In the genomic region with DNA sequence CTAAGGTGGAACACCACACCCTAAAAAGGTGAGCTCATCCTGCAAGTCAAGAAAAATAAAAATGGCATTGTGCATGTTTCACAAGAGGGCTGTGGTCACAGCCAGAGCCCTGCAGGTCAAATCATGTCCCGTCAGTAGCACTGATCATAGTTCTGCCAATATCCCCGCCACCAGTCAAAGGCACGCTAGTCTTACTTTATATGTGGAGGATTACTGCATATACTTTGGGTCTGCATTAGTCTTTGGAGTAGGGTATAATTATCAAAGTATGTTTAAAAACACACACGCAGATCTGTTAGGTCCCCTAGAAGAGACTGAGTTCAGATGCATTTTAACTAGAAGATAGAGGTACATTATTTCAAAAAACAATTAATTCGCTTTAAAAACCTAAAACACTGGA, we compare ENCODE assay signal across 8 cellular contexts. TPM values are rescaled to one million over a fixed set of nuclear protein-coding genes. Genes with fewer than 3 reads are reported as not detected.
DNase-seq lines count a peak whose midpoint lies in the region; ATAC-seq, FAIRE-seq and TF ChIP-seq lines count a peak whose summit lies in the region.

No MANE protein-coding gene starts in this region.

- no peaks in the 10 kb centered on the region for H4K20me1 ChIP-seq in keratinocyte (ENCODE audit: control insufficient read depth, extremely low read depth, insufficient read depth, low read length)

- peak overlapping the region; percentile 88 for H3K4me2 ChIP-seq in keratinocyte (ENCODE audit: control insufficient read depth, extremely low read depth, insufficient read depth, low read depth, low read length)

- peak overlapping the region; percentile 100 for H3K9ac ChIP-seq in keratinocyte (ENCODE audit: control insufficient read depth, extremely low read depth, insufficient read depth, low read length)

- H3K4me1 ChIP-seq in left ventricle myocardium inferior (peaks cover 28% of the 10 kb centered on the region), keratinocyte (ENCODE audit: control insufficient read depth, extremely low read depth, insufficient read depth, low read length) (peaks cover 49% of the 10 kb centered on the region)

- H3K4me1 Mint-ChIP-seq in activated T-helper 1 cell treated with anti-CD3 and anti-CD28 coated beads, Interleukin-12 subunit alpha, Interleukin-12 subunit beta, Interleukin-2, Interleukin-4 antibody, amounts not matched to agents 30 ng/mL and 10 ng/mL and 1 ng/mL, durations not matched to agents 14 hours and 24 hours and 36 hours (ENCODE audit: low read depth) = peaks cover 29% of the 10 kb centered on the region
- peaks cover 31% of the 10 kb centered on the region for H3K4me1 Mint-ChIP-seq in activated CD4-positive, alpha-beta T cell treated with anti-CD3 and anti-CD28 coated beads, Interleukin-2, amount 10 ng/mL, durations not matched to agents 7 days and 5 days

- H3K27ac ChIP-seq in left ventricle myocardium inferior (replicated peaks) = peak overlapping the region; percentile 90
- peak overlapping the region; percentile 100 for H3K27ac ChIP-seq in keratinocyte (ENCODE audit: control insufficient read depth, insufficient read depth, low read length)

- peaks cover 19% of the 10 kb centered on the region for H3K27me3 Mint-ChIP-seq in activated T-helper 1 cell treated with anti-CD3 and anti-CD28 coated beads, Interleukin-12 subunit alpha, Interleukin-12 subunit beta, Interleukin-2, Interleukin-4 antibody, amounts not matched to agents 30 ng/mL and 10 ng/mL and 1 ng/mL, durations not matched to agents 14 hours and 24 hours and 36 hours (ENCODE audit: insufficient read depth)
- H3K27me3 Mint-ChIP-seq in activated CD4-positive, alpha-beta T cell treated with anti-CD3 and anti-CD28 coated beads, Interleukin-2, amount 10 ng/mL, durations not matched to agents 7 days and 5 days = peaks cover 43% of the 10 kb centered on the region

- peaks cover 2% of the 10 kb centered on the region for H3K36me3 Mint-ChIP-seq in activated T-helper 1 cell treated with anti-CD3 and anti-CD28 coated beads, Interleukin-12 subunit alpha, Interleukin-12 subunit beta, Interleukin-2, Interleukin-4 antibody, amounts not matched to agents 30 ng/mL and 10 ng/mL and 1 ng/mL, durations not matched to agents 14 hours and 24 hours and 36 hours (ENCODE audit: low read depth)
- no peaks in the 10 kb centered on the region for H3K36me3 Mint-ChIP-seq in activated CD4-positive, alpha-beta T cell treated with anti-CD3 and anti-CD28 coated beads, Interleukin-2, amount 10 ng/mL, durations not matched to agents 7 days and 5 days (ENCODE audit: low read depth)

- H3K79me2 ChIP-seq in keratinocyte (ENCODE audit: control insufficient read depth, insufficient read depth, low read length) = peaks cover 68% of the 10 kb centered on the region

- peak overlapping the region; percentile 90 for H3K4me3 Mint-ChIP-seq in activated T-helper 1 cell treated with anti-CD3 and anti-CD28 coated beads, Interleukin-12 subunit alpha, Interleukin-12 subunit beta, Interleukin-2, Interleukin-4 antibody, amounts not matched to agents 30 ng/mL and 10 ng/mL and 1 ng/mL, durations not matched to agents 14 hours and 24 hours and 36 hours
- H3K4me3 Mint-ChIP-seq in activated CD4-positive, alpha-beta T cell treated with anti-CD3 and anti-CD28 coated beads, Interleukin-2, amount 10 ng/mL, durations not matched to agents 7 days and 5 days = no peak overlapping the region

- TF ChIP-seq CTCF in left ventricle myocardium inferior (IDR thresholded peaks at IDR 0.05; ENCODE audit: borderline replicate concordance) (no peak), keratinocyte (optimal IDR thresholded peaks at IDR 0.05 in 1 of 3, IDR thresholded peaks at IDR 0.05 in 1 of 3, conservative IDR thresholded peaks at IDR 0.05 in 1 of 3; ENCODE audit: extremely low read depth in 1 of 3, insufficient read depth in 2 of 3, low read length in 3 of 3) (no peak)

- POLR2A ChIA-PET in activated CD4-positive, alpha-beta T cell treated with anti-CD3 and anti-CD28 coated beads, Interleukin-2, amount 10 ng/mL, durations not matched to agents 7 days and 5 days (lab: Charles Lee) = no interaction called here

- CTCF ChIA-PET in activated CD4-positive, alpha-beta T cell treated with anti-CD3 and anti-CD28 coated beads, Interleukin-2, amount 10 ng/mL, durations not matched to agents 7 days and 5 days (lab: Charles Lee) = interaction anchor here (0.6 to 2.9 kb wide), 5 partner anchors 10 to 127 kb away, joined by 3 to 19 read pairs (median 3); no protein-coding TSS in a partner anchor

- no peaks in the 10 kb centered on the region for H3K9me3 Mint-ChIP-seq in activated T-helper 1 cell treated with anti-CD3 and anti-CD28 coated beads, Interleukin-12 subunit alpha, Interleukin-12 subunit beta, Interleukin-2, Interleukin-4 antibody, amounts not matched to agents 30 ng/mL and 10 ng/mL and 1 ng/mL, durations not matched to agents 14 hours and 24 hours and 36 hours
- H3K9me3 Mint-ChIP-seq in activated CD4-positive, alpha-beta T cell treated with anti-CD3 and anti-CD28 coated beads, Interleukin-2, amount 10 ng/mL, durations not matched to agents 7 days and 5 days = no peaks in the 10 kb centered on the region

- dilution Hi-C loops in keratinocyte (cut with MboI; ENCODE audit: extremely low pct_ligation_motif_present, low sequenced_read_pairs) = no loop called here

- H2AFZ ChIP-seq in keratinocyte (ENCODE audit: control insufficient read depth, low read length) = no peak overlapping the region

- intact Hi-C loops in left ventricle myocardium inferior (cut with micrococcal nuclease) (loop anchor here (5.0 kb wide), 1 partner anchor 398 kb away; no protein-coding TSS in a partner anchor), Right ventricle myocardium superior (cut with DNase I) (loop anchor here (10.0 kb wide), 1 partner anchor 401 kb away; no protein-coding TSS in a partner anchor)
- intact Hi-C loops in activated T-helper 1 cell treated with anti-CD3 and anti-CD28 coated beads, Interleukin-12 subunit alpha, Interleukin-12 subunit beta, Interleukin-2, Interleukin-4 antibody, amounts not matched to agents 30 ng/mL and 10 ng/mL and 1 ng/mL, durations not matched to agents 14 hours and 24 hours and 36 hours (cut with micrococcal nuclease) = loop anchor here (5.0 to 10.0 kb wide), 5 partner anchors 57 to 881 kb away; partner anchors contain the start of genes ARFGEF3 and CCDC28A

- FAIRE-seq in keratinocyte (lab: Jason Lieb, UNC) = peak; percentile 92

- no peak overlapping the region for H3K27ac Mint-ChIP-seq in activated T-helper 1 cell treated with anti-CD3 and anti-CD28 coated beads, Interleukin-12 subunit alpha, Interleukin-12 subunit beta, Interleukin-2, Interleukin-4 antibody, amounts not matched to agents 30 ng/mL and 10 ng/mL and 1 ng/mL, durations not matched to agents 14 hours and 24 hours and 36 hours
- no peak overlapping the region for H3K27ac Mint-ChIP-seq in activated CD4-positive, alpha-beta T cell treated with anti-CD3 and anti-CD28 coated beads, Interleukin-2, amount 10 ng/mL, durations not matched to agents 7 days and 5 days

- ATAC-seq in Right ventricle myocardium superior (ENCODE audit: poor library complexity) = no peak

- H3K36me3 ChIP-seq in left ventricle myocardium inferior = no peaks in the 10 kb centered on the region
- H3K36me3 ChIP-seq in keratinocyte (ENCODE audit: control insufficient read depth in 2 of 2, extremely low read depth in 1 of 2, insufficient read depth in 2 of 2, low read length in 2 of 2) = no peaks in the 10 kb centered on the region

- H3K27me3 ChIP-seq in left ventricle myocardium inferior (ENCODE audit: low read depth) (peaks cover 33% of the 10 kb centered on the region), keratinocyte (ENCODE audit: control insufficient read depth, extremely low read depth, insufficient read depth, low read length) (no peaks in the 10 kb centered on the region)

- H3K9me3 ChIP-seq in left ventricle myocardium inferior (replicated peaks) (no peaks in the 10 kb centered on the region), keratinocyte (ENCODE audit: control insufficient read depth, low read depth, low read length) (no peaks in the 10 kb centered on the region)

- H3K9me1 ChIP-seq in keratinocyte (ENCODE audit: control insufficient read depth, extremely low read depth, insufficient read depth, low read length) = no peaks in the 10 kb centered on the region

- H3K4me3 ChIP-seq in left ventricle myocardium inferior (peak overlapping the region; percentile 83), keratinocyte (ENCODE audit: control insufficient read depth in 2 of 3, extremely low read depth in 1 of 3, insufficient read depth in 2 of 3, low read depth in 1 of 3, low read length in 3 of 3) (peak overlapping the region; percentile 86 to 95 (median 87))

- DNase-seq in left ventricle myocardium inferior = no peak
- DNase-seq in Right ventricle myocardium superior = no peak
- no peak for DNase-seq in activated T-helper 1 cell treated with anti-CD3 and anti-CD28 coated beads, Interleukin-12 subunit alpha, Interleukin-12 subunit beta, Interleukin-2, Interleukin-4 antibody, amounts not matched to agents 30 ng/mL and 10 ng/mL and 1 ng/mL, durations not matched to agents 14 hours and 24 hours and 36 hours (ENCODE audit: low spot score)
- no peak for DNase-seq in keratinocyte (ENCODE audit: low read depth, low spot score)
- no peak for DNase-seq in GF-D8 (lab: John Stamatoyannopoulos, UW)
- no peak for DNase-seq in EL
- DNase-seq in HPDE6-E6E7 (ENCODE audit: extremely low spot score) = no peak
- no peak for DNase-seq in activated CD4-positive, alpha-beta T cell treated with anti-CD3 and anti-CD28 coated beads, Interleukin-2, amount 10 ng/mL, durations not matched to agents 7 days and 5 days

RNA-seq across cellular contexts. Expression of gene PERP, which starts 1.8 kb away (rescaled TPM):
- total RNA-seq in left ventricle myocardium inferior (53.9 TPM), Right ventricle myocardium superior (42.1 TPM)
- 5.6 and 5.7 TPM in 2 replicates for total RNA-seq in activated T-helper 1 cell treated with anti-CD3 and anti-CD28 coated beads, Interleukin-12 subunit alpha, Interleukin-12 subunit beta, Interleukin-2, Interleukin-4 antibody, amounts not matched to agents 30 ng/mL and 10 ng/mL and 1 ng/mL, durations not matched to agents 14 hours and 24 hours and 36 hours
- 279 to 543 TPM (median 525 TPM) in 3 replicates for polyA plus RNA-seq in keratinocyte
- 758 TPM for polyA plus RNA-seq in keratinocyte (2011; ENCODE audit: low read depth)
- 314 and 475 TPM in 2 replicates for polyA plus RNA-seq in keratinocyte (2011; cell fraction: cytosol; rRNA removed)
- 637 and 791 TPM in 2 replicates for polyA plus RNA-seq in keratinocyte (2011; cell fraction: nucleus; rRNA removed)
- 460 and 1,316 TPM in 2 replicates for polyA plus RNA-seq in keratinocyte (2012; ENCODE audit: low replicate concordance)
- 284 to 461 TPM (median 304 TPM) in 3 replicates for polyA minus RNA-seq in keratinocyte
- 500 TPM for polyA minus RNA-seq in keratinocyte (2011; cell fraction: cytosol; rRNA and poly(A)+ RNA removed)
- polyA minus RNA-seq in keratinocyte (2011; cell fraction: nucleus; rRNA and poly(A)+ RNA removed) = 327 and 470 TPM in 2 replicates
- 1 to 10 TPM; 4.6 to 4.7 TPM for total RNA-seq in activated CD4-positive, alpha-beta T cell treated with anti-CD3 and anti-CD28 coated beads, Interleukin-2, amount 10 ng/mL, durations not matched to agents 7 days and 5 days

RNA-seq across cellular contexts. Expression of gene ARFGEF3, which starts 56.3 kb away (rescaled TPM):
- total RNA-seq in left ventricle myocardium inferior = 2.0 TPM
- 0.86 TPM for total RNA-seq in Right ventricle myocardium superior
- 0.22 and 0.29 TPM in 2 replicates for total RNA-seq in activated T-helper 1 cell treated with anti-CD3 and anti-CD28 coated beads, Interleukin-12 subunit alpha, Interleukin-12 subunit beta, Interleukin-2, Interleukin-4 antibody, amounts not matched to agents 30 ng/mL and 10 ng/mL and 1 ng/mL, durations not matched to agents 14 hours and 24 hours and 36 hours
- 0.09 to 0.14 TPM (median 0.13 TPM) in 3 replicates for polyA plus RNA-seq in keratinocyte
- polyA plus RNA-seq in keratinocyte (2011; ENCODE audit: low read depth) = 0.17 TPM
- 0.09 and 0.17 TPM in 2 replicates for polyA plus RNA-seq in keratinocyte (2011; cell fraction: cytosol; rRNA removed)
- 0.32 and 0.36 TPM in 2 replicates for polyA plus RNA-seq in keratinocyte (2011; cell fraction: nucleus; rRNA removed)
- 0.08 and 0.30 TPM in 2 replicates for polyA plus RNA-seq in keratinocyte (2012; ENCODE audit: low replicate concordance)
- 0.23 to 0.45 TPM (median 0.36 TPM) in 3 replicates for polyA minus RNA-seq in keratinocyte
- 0.19 TPM for polyA minus RNA-seq in keratinocyte (2011; cell fraction: cytosol; rRNA and poly(A)+ RNA removed)
- 0.53 and 0.62 TPM in 2 replicates for polyA minus RNA-seq in keratinocyte (2011; cell fraction: nucleus; rRNA and poly(A)+ RNA removed)
- total RNA-seq in activated CD4-positive, alpha-beta T cell treated with anti-CD3 and anti-CD28 coated beads, Interleukin-2, amount 10 ng/mL, durations not matched to agents 7 days and 5 days = under 1 TPM; 0.05 to 0.06 TPM
